8 cellular contexts compared by ENCODE assay signal in genomic region chr19:37007587-37008220, GRCh38.
DNase-seq lines count a peak whose midpoint lies in the region; ATAC-seq and TF ChIP-seq lines count a peak whose summit lies in the region.

No MANE protein-coding gene starts in this region.

- H3K4me3 ChIP-seq in fibroblast of lung (replicated peaks in 1 of 4; ENCODE audit: control extremely low read depth in 1 of 4, insufficient read depth in 1 of 4, low read depth in 3 of 4, low read length in 4 of 4) (peak overlapping the region in 2 of 4 experiments; percentile 20 to 21), urinary bladder (ENCODE audit: low read depth, low read length) (peak overlapping the region; percentile 38)

- peak overlapping the region; percentile 25 for H3K4me2 ChIP-seq in fibroblast of lung (ENCODE audit: extremely low read depth, insufficient read depth, low read length)

- no peaks in the 10 kb centered on the region for H3K4me1 ChIP-seq in fibroblast of lung (ENCODE audit: control insufficient read depth, extremely low read depth, insufficient read depth, low read length)
- no peaks in the 10 kb centered on the region for H3K4me1 ChIP-seq in urinary bladder (ENCODE audit: insufficient read depth)

- no peaks in the 10 kb centered on the region for H3K79me2 ChIP-seq in fibroblast of lung (ENCODE audit: control insufficient read depth, insufficient read depth, low read length)

- DNase-seq in Daoy (ENCODE audit: low read depth) = peak; percentile 50
- DNase-seq in activated CD4-positive, alpha-beta T cell treated with anti-CD3 and anti-CD28 coated beads, Interleukin-2, amount 50 U/mL, for 4 hours = peak; percentile 4 to 11
- DNase-seq in fibroblast of lung (ENCODE audit: low read depth in 2 of 2) = peak; percentile 51 to 71
- peak; percentile 23 for DNase-seq in renal cortical epithelial cell (ENCODE audit: low read depth)
- DNase-seq in GM10266 (ENCODE audit: extremely low spot score) = no peak
- DNase-seq in DMS 273 (lab: John Stamatoyannopoulos, UW; ENCODE audit: unreplicated experiment) = no peak

- no peak overlapping the region for H3K27ac ChIP-seq in fibroblast of lung (ENCODE audit: insufficient read depth, low read length)
- no peak overlapping the region for H3K27ac ChIP-seq in urinary bladder (ENCODE audit: low read depth)

- H3K9ac ChIP-seq in fibroblast of lung (ENCODE audit: insufficient read depth, low read length) = no peak overlapping the region

- ATAC-seq in GM21447 (IDR thresholded peaks at IDR 0.05; ENCODE audit: unreplicated experiment) = no peak

- H3K36me3 ChIP-seq in fibroblast of lung (ENCODE audit: control insufficient read depth, insufficient read depth, low read length) = no peaks in the 10 kb centered on the region
- H3K36me3 ChIP-seq in urinary bladder (ENCODE audit: insufficient read depth) = no peaks in the 10 kb centered on the region

- H4K20me1 ChIP-seq in fibroblast of lung (ENCODE audit: control insufficient read depth, extremely low read depth, insufficient read depth, low read length) = no peaks in the 10 kb centered on the region

- peak overlapping the region; percentile 13 for H2AFZ ChIP-seq in fibroblast of lung (ENCODE audit: low read length)

- no peaks in the 10 kb centered on the region for H3K9me3 ChIP-seq in fibroblast of lung (ENCODE audit: control insufficient read depth, insufficient read depth, low read depth, low read length)

- TF ChIP-seq CTCF in fibroblast of lung (conservative IDR thresholded peaks at IDR 0.05 in 1 of 2, IDR thresholded peaks at IDR 0.05 in 1 of 2; ENCODE audit: low read depth in 1 of 2, low read length in 2 of 2) (no peak), GM10266 (IDR thresholded peaks at IDR 0.05; ENCODE audit: control insufficient read depth, insufficient read depth, low read depth, missing control alignments) (no peak)

- no peaks in the 10 kb centered on the region for H3K27me3 ChIP-seq in fibroblast of lung (ENCODE audit: control insufficient read depth, insufficient read depth, low read length)

- WGBS in urinary bladder = 25% methylated on average over 48 of the region's 48 CpGs

Comparison
In these comparisons a context has a peak if more than half of its experiments do, and no peak if none do; other contexts are left out.
1. DNase-seq: peak in Daoy (single experiment), activated CD4-positive, alpha-beta T cell treated with anti-CD3 and anti-CD28 coated beads, Interleukin-2, amount 50 U/mL, for 4 hours (2 of 2), fibroblast of lung (2 of 2) and renal cortical epithelial cell (single experiment); none in GM10266 (single experiment) and DMS 273 (single experiment).